In genomic region chr6:127446356-127446755, GRCh38 we compare ENCODE assay signal across 16 cellular contexts. TPM values are rescaled to one million over a fixed set of nuclear protein-coding genes. Genes with fewer than 3 reads are reported as not detected.
"Had no signal": no experiment of that assay in that cellular context is flagged by ENCODE, and none has a peak within 500 bp of the region (broad histone marks: within the 10 kb centered on the region; RNA-seq: fewer than 3 reads in every experiment).

No MANE protein-coding gene starts in this region.

- H3K27ac ChIP-seq: epithelial cell of prostate, testis had no signal

- H3K27me3 ChIP-seq: sigmoid colon, testis had no signal

- H3K4me3 Mint-ChIP-seq: activated CD4-positive, alpha-beta T cell treated with anti-CD3 and anti-CD28 coated beads, Interleukin-2, amount 10 ng/mL, durations not matched to agents 7 days and 5 days; brain; dendritic cell treated with granulocyte-macrophage colony-stimulating factor and Interleukin-4, amounts not matched to agents 40 ng/mL and 50 ng/mL, for 4 days; effector memory CD8-positive, alpha-beta T cell; nephron progenitor cell had no signal

- H3K4me3 ChIP-seq: sigmoid colon, testis had no signal

- H3K4me1 Mint-ChIP-seq: activated CD4-positive, alpha-beta T cell treated with anti-CD3 and anti-CD28 coated beads, Interleukin-2, amount 10 ng/mL, durations not matched to agents 7 days and 5 days; nephron progenitor cell had no signal

- DNase-seq: activated CD4-positive, alpha-beta T cell treated with anti-CD3 and anti-CD28 coated beads, Interleukin-2, amount 10 ng/mL, durations not matched to agents 7 days and 5 days; activated CD4-positive, CD25-positive, alpha-beta regulatory T cell; activated naive CD4-positive, alpha-beta T cell treated with anti-CD3 and anti-CD28 coated beads, Interleukin-2, amount 50 U/mL, for 16 hours; activated T-cell treated with anti-CD3 and anti-CD28 coated beads, Interleukin-2, amount 50 U/mL, for 1 hour; amygdala; effector memory CD8-positive, alpha-beta T cell; head of caudate nucleus; nephron progenitor cell; sigmoid colon; stimulated activated CD4-positive, alpha-beta T cell treated with anti-CD3 and anti-CD28 coated beads, Interleukin-2, amount 100 ng/mL, for 48 hours; stimulated activated naive CD8-positive, alpha-beta T cell treated with anti-CD3 and anti-CD28 coated beads, Interleukin-15, Interleukin-2, amounts not matched to agents 100 U/mL and 50 U/mL, for 24 hours; testis had no signal

- H3K4me1 ChIP-seq: testis had no signal

- H3K27ac Mint-ChIP-seq: activated CD4-positive, alpha-beta T cell treated with anti-CD3 and anti-CD28 coated beads, Interleukin-2, amount 10 ng/mL, durations not matched to agents 7 days and 5 days; dendritic cell treated with granulocyte-macrophage colony-stimulating factor and Interleukin-4, amounts not matched to agents 40 ng/mL and 50 ng/mL, for 4 days; effector memory CD8-positive, alpha-beta T cell; nephron progenitor cell had no signal

- H3K9me3 ChIP-seq: sigmoid colon, testis had no signal

- H3K27me3 Mint-ChIP-seq: dendritic cell treated with granulocyte-macrophage colony-stimulating factor and Interleukin-4, amounts not matched to agents 40 ng/mL and 50 ng/mL, for 4 days had no signal

- H3K9me3 Mint-ChIP-seq: activated CD4-positive, alpha-beta T cell treated with anti-CD3 and anti-CD28 coated beads, Interleukin-2, amount 10 ng/mL, durations not matched to agents 7 days and 5 days; brain; dendritic cell treated with granulocyte-macrophage colony-stimulating factor and Interleukin-4, amounts not matched to agents 40 ng/mL and 50 ng/mL, for 4 days; effector memory CD8-positive, alpha-beta T cell; nephron progenitor cell had no signal

RNA-seq across cellular contexts. Expression of gene KIAA0408, which starts 12.8 kb away (rescaled TPM):
- total RNA-seq: pulmonary artery endothelial cell had no signal
